ENCODE assay signal across 10 cellular contexts in the genomic region with DNA sequence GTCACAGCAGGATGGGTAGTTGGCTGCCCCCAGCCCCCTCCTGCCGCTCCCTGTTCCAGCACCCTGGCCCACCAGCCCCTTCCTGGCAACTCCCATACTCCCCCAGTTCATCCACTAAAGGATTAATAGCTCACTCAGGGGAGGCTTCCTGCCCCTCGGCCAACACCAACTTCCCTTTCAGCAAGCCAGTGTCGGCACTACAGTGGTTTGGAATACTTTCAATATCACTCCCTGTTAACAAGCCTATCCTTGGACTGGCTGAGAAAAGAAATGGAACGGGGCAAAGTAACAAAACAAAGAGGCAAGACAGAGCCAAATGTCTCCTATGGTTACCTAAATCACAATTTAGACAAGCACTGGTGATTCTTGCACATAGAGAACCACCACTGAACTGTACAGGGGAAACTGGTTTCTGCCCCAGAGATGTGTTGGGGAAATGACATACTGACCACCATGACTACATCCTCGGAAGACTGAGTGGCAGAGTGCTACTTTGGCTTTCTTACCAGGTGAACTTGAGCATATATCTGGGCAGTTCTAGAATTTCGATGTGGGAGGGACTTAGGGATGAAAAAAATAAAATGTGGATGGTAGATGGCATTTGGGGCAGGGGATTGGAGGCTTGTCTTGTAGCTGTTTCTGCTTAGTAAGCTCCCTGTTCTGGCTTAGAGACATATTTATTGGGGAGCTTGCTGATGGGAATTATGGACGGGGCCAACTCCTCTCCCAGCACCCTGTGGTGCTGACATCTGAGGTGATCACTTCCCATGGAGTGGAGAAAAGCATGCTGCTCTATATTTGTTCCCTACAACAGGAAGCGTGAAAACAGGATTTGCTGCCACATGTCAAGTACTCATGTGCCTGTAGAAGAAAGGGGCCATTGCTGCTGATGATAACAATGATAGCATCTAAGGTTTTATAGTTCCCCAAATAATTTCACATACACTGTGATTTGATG. TPM values are rescaled to one million over a fixed set of nuclear protein-coding genes. Genes with fewer than 3 reads are reported as not detected.
DNase-seq lines count a peak whose midpoint lies in the region; ATAC-seq and TF ChIP-seq lines count a peak whose summit lies in the region.
"Had no signal": no experiment of that assay in that cellular context is flagged by ENCODE, and none has a peak within 500 bp of the region (broad histone marks: within the 10 kb centered on the region; RNA-seq: fewer than 3 reads in every experiment).

No MANE protein-coding gene starts in this region.

- H3K4me3 ChIP-seq in left lung, result no peak overlapping the region
- no peak overlapping the region for H3K4me3 ChIP-seq in upper lobe of right lung

- ATAC-seq in left lung (no peak), upper lobe of right lung (no peak)

- H3K4me1 ChIP-seq in left lung (peaks cover 26 to 58% of the 10 kb centered on the region in 2 donors), upper lobe of right lung (peaks cover 42% of the 10 kb centered on the region)

- TF ChIP-seq CTCF in left lung (IDR thresholded peaks at IDR 0.05) (no peak), upper lobe of right lung (IDR thresholded peaks at IDR 0.05) (no peak)

- peak overlapping the region; percentile 67 for H3K27ac Mint-ChIP-seq in activated CD4-positive, alpha-beta T cell treated with anti-CD3 and anti-CD28 coated beads, Interleukin-2, amount 10 ng/mL, durations not matched to agents 24 days and 14 days

- no peak overlapping the region for H3K4me3 Mint-ChIP-seq in activated CD4-positive, alpha-beta T cell treated with anti-CD3 and anti-CD28 coated beads, Interleukin-2, amount 10 ng/mL, durations not matched to agents 24 days and 14 days

- intact Hi-C loops in activated CD4-positive, alpha-beta T cell treated with anti-CD3 and anti-CD28 coated beads, Interleukin-2, amount 10 ng/mL, durations not matched to agents 24 days and 14 days (cut with micrococcal nuclease), result loop anchor here (5.0 to 10.0 kb wide), 3 partner anchors 480 to 730 kb away; partner anchors contain the start of genes DEGS1, NVL and WDR26
- intact Hi-C loops in left lung (cut with DNase I), result no loop called here
- intact Hi-C loops in upper lobe of right lung (cut with DNase I), result no loop called here

- H3K36me3 Mint-ChIP-seq in activated CD4-positive, alpha-beta T cell treated with anti-CD3 and anti-CD28 coated beads, Interleukin-2, amount 10 ng/mL, durations not matched to agents 24 days and 14 days (ENCODE audit: low read depth), result no peaks in the 10 kb centered on the region

- H3K27me3 ChIP-seq in left lung (no peaks in the 10 kb centered on the region), upper lobe of right lung (no peaks in the 10 kb centered on the region)
- H3K27me3 ChIP-seq: BE2C had no signal

- peaks cover 10% of the 10 kb centered on the region for H3K27me3 Mint-ChIP-seq in activated CD4-positive, alpha-beta T cell treated with anti-CD3 and anti-CD28 coated beads, Interleukin-2, amount 10 ng/mL, durations not matched to agents 24 days and 14 days

- H3K36me3 ChIP-seq in left lung, result no peaks in the 10 kb centered on the region
- no peaks in the 10 kb centered on the region for H3K36me3 ChIP-seq in upper lobe of right lung
- H3K36me3 ChIP-seq: BE2C, WERI-Rb-1 had no signal

- H3K4me1 Mint-ChIP-seq in activated CD4-positive, alpha-beta T cell treated with anti-CD3 and anti-CD28 coated beads, Interleukin-2, amount 10 ng/mL, durations not matched to agents 24 days and 14 days, result peaks cover 59% of the 10 kb centered on the region

- DNase-seq in activated CD4-positive, alpha-beta T cell treated with anti-CD3 and anti-CD28 coated beads, Interleukin-2, amount 10 ng/mL, durations not matched to agents 24 days and 14 days, result no peak
- DNase-seq in activated CD4-positive, alpha-beta T cell treated with anti-CD3 and anti-CD28 coated beads, Interleukin-2, amount 50 U/mL, for 4 hours, result no peak
- peak; percentile 81 for DNase-seq in astrocyte of the hippocampus (ENCODE audit: low read depth, low spot score)
- DNase-seq in left lung, result no peak
- DNase-seq in upper lobe of right lung, result no peak
- DNase-seq in T-helper 2 cell, result no peak
- DNase-seq in NCI-H128 (lab: John Stamatoyannopoulos, UW; ENCODE audit: unreplicated experiment), result no peak
- DNase-seq in OCI-M2 (lab: John Stamatoyannopoulos, UW; ENCODE audit: unreplicated experiment), result no peak
- DNase-seq: WERI-Rb-1 had no signal

- H3K27ac ChIP-seq in left lung, result peak overlapping the region; percentile 84 to 88
- peak overlapping the region; percentile 42 for H3K27ac ChIP-seq in upper lobe of right lung
- H3K27ac ChIP-seq: WERI-Rb-1 had no signal

- H3K9me3 Mint-ChIP-seq in activated CD4-positive, alpha-beta T cell treated with anti-CD3 and anti-CD28 coated beads, Interleukin-2, amount 10 ng/mL, durations not matched to agents 24 days and 14 days, result no peaks in the 10 kb centered on the region

- no peaks in the 10 kb centered on the region for H3K9me3 ChIP-seq in left lung
- no peaks in the 10 kb centered on the region for H3K9me3 ChIP-seq in upper lobe of right lung
- H3K9me3 ChIP-seq: BE2C had no signal

RNA-seq across cellular contexts. Expression of gene CAPN2, which starts 7.1 kb away (rescaled TPM):
- 69.6 and 73.1 TPM in 2 replicates for total RNA-seq in activated CD4-positive, alpha-beta T cell treated with anti-CD3 and anti-CD28 coated beads, Interleukin-2, amount 10 ng/mL, durations not matched to agents 24 days and 14 days
- 100 to 1,000 TPM; 350 to 434 TPM for total RNA-seq in left lung
- total RNA-seq in upper lobe of right lung, result 306 TPM

RNA-seq across cellular contexts. Expression of gene CAPN8, which starts 39.7 kb away (rescaled TPM):
- total RNA-seq in activated CD4-positive, alpha-beta T cell treated with anti-CD3 and anti-CD28 coated beads, Interleukin-2, amount 10 ng/mL, durations not matched to agents 24 days and 14 days, result not detected in 2 replicates
- total RNA-seq in left lung (10 to 100 TPM; 77.9 to 87.9 TPM), upper lobe of right lung (83.5 TPM)

Comparison
In these comparisons a context has a peak if more than half of its experiments do, and no peak if none do; other contexts are left out.
1. RNA of gene CAPN8, which starts 39.7 kb away (total RNA-seq): 77.9 to 87.9 TPM in left lung and 83.5 TPM in upper lobe of right lung (single experiment); not detected in activated CD4-positive, alpha-beta T cell treated with anti-CD3 and anti-CD28 coated beads, Interleukin-2, amount 10 ng/mL, durations not matched to agents 24 days and 14 days; every median in the first group is over 10 times any median in the second.